ENCODE assay signal across 11 cellular contexts in genomic region chr4:96845798-96846197, GRCh38.
"Had no signal": no experiment of that assay in that cellular context is flagged by ENCODE, and none has a peak within 500 bp of the region (broad histone marks: within the 10 kb centered on the region; RNA-seq: fewer than 3 reads in every experiment).

No MANE protein-coding gene starts in this region.

- DNase-seq: GM23248, GOT3, H7, H9, HCEC 1CT, HFFc6 had no signal

- FAIRE-seq: H1, H54 had no signal

- H3K4me2 ChIP-seq: GM23338 had no signal

- H3K36me3 ChIP-seq: HAP-1 had no signal

- H3K9ac ChIP-seq: GM23248 had no signal

- H3K4me3 ChIP-seq: GM23248, GM23338, HAP-1 had no signal

- H2AFZ ChIP-seq: GM23248, GM23338 had no signal

- H3K9me3 ChIP-seq: HAP-1 had no signal

- ATAC-seq: GM23338, HCT116 had no signal

- H3K27ac ChIP-seq: GM23248 had no signal
